Comparison of ENCODE assay signal across 10 cellular contexts in genomic region chr16:10640934-10641333, GRCh38. TPM values are rescaled to one million over a fixed set of nuclear protein-coding genes. Genes with fewer than 3 reads are reported as not detected.
"Had no signal": no experiment of that assay in that cellular context is flagged by ENCODE, and none has a peak within 500 bp of the region (broad histone marks: within the 10 kb centered on the region; RNA-seq: fewer than 3 reads in every experiment).

No MANE protein-coding gene starts in this region.

- H3K9ac ChIP-seq: KMS-11 had no signal

- H3K36me3 ChIP-seq: HAP-1 had no signal

- ATAC-seq: GM23338, HCT116 had no signal

- H3K27ac ChIP-seq: HL-60, KMS-11 had no signal

- H3K4me3 ChIP-seq: GM23338, HAP-1 had no signal

- H3K4me2 ChIP-seq: KMS-11 had no signal

- H3K9me3 ChIP-seq: HAP-1 had no signal

- DNase-seq: H7, IMR-90, Karpas-422, KBM-7 had no signal

RNA-seq across cellular contexts. Expression of gene TEKT5, which starts 53.8 kb away (rescaled TPM):
- total RNA-seq: H4, IMR-90 had no signal
- polyA plus RNA-seq: GM23338 had no signal
